8 cellular contexts compared by ENCODE assay signal in genomic region chr6:109526905-109527628, GRCh38. TPM values are rescaled to one million over a fixed set of nuclear protein-coding genes. Genes with fewer than 3 reads are reported as not detected.
DNase-seq lines count a peak whose midpoint lies in the region; ATAC-seq and TF ChIP-seq lines count a peak whose summit lies in the region.

No MANE protein-coding gene starts in this region.

- H3K4me1 ChIP-seq in lower lobe of right lung, result no peaks in the 10 kb centered on the region

- peak; percentile 60 for TF ChIP-seq CTCF in lower lobe of right lung (IDR thresholded peaks at IDR 0.05)

- no peaks in the 10 kb centered on the region for H3K36me3 ChIP-seq in lower lobe of right lung

- no peaks in the 10 kb centered on the region for H3K9me3 ChIP-seq in lower lobe of right lung

- H3K27me3 ChIP-seq in lower lobe of right lung (ENCODE audit: low read depth), result no peaks in the 10 kb centered on the region

- peak; percentile 74 for DNase-seq in DMS114 treated with DMSO at 0.1 percent for 48 hours (lab: John Stamatoyannopoulos, UW; ENCODE audit: unreplicated experiment)
- DNase-seq in NCI-H345 (lab: John Stamatoyannopoulos, UW), result peak; percentile 77
- DNase-seq in activated CD4-positive, alpha-beta T cell treated with anti-CD3 and anti-CD28 coated beads for 1 hour, result peak; percentile 18
- DNase-seq in dermis blood vessel endothelial cell, result peak; percentile 81
- DNase-seq in lower lobe of right lung, result no peak
- peak; percentile 16 for DNase-seq in stimulated activated CD8-positive, alpha-beta memory T cell treated with anti-CD3 and anti-CD28 coated beads, Interleukin-4, amount 100 ng/mL, for 24 hours (ENCODE audit: low read depth)

- ATAC-seq in HG02623 (IDR thresholded peaks at IDR 0.05; ENCODE audit: unreplicated experiment) (peak; percentile 64), lower lobe of right lung (peak; percentile 72 to 76), HG03159 (IDR thresholded peaks at IDR 0.05; ENCODE audit: unreplicated experiment) (no peak)

- no peak overlapping the region for H3K27ac ChIP-seq in lower lobe of right lung

- intact Hi-C loops in lower lobe of right lung (cut with DNase I), result no loop called here

- H3K4me3 ChIP-seq in lower lobe of right lung, result no peak overlapping the region

RNA-seq across cellular contexts. Expression of gene ZBTB24, which starts 44.0 kb away (rescaled TPM):
- total RNA-seq in dermis blood vessel endothelial cell, result 6.9 and 7.5 TPM in 2 replicates
- 8.2 TPM for total RNA-seq in lower lobe of right lung
